Comparison of ENCODE assay signal across 13 cellular contexts in genomic region chr1:42914092-42914625, GRCh38.
"Had no signal": no experiment of that assay in that cellular context is flagged by ENCODE, and none has a peak within 500 bp of the region (broad histone marks: within the 10 kb centered on the region; RNA-seq: fewer than 3 reads in every experiment).

No MANE protein-coding gene starts in this region.

- H3K27ac Mint-ChIP-seq: nephron; progenitor cell of endocrine pancreas; stimulated activated memory B cell treated with anti-CD40 and anti-IgM and Interleukin-4, amounts not matched to agents 10 μg/mL and 1 μg/mL and 100 μg/mL, for 72 hours; stimulated activated naive CD8-positive, alpha-beta T cell treated with anti-CD3 and anti-CD28 coated beads, Interleukin-15, Interleukin-2, amounts not matched to agents 100 ng/mL and 50 ng/mL, for 24 hours had no signal

- H3K79me2 ChIP-seq: hepatocyte had no signal

- H3K4me1 ChIP-seq: colonic mucosa, pancreas, tibial artery had no signal

- H3K9me3 Mint-ChIP-seq: stimulated activated naive CD8-positive, alpha-beta T cell treated with anti-CD3 and anti-CD28 coated beads, Interleukin-15, Interleukin-2, amounts not matched to agents 100 ng/mL and 50 ng/mL, for 24 hours had no signal

- H3K27me3 Mint-ChIP-seq: naive B cell; progenitor cell of endocrine pancreas; stimulated activated memory B cell treated with anti-CD40 and anti-IgM and Interleukin-4, amounts not matched to agents 10 μg/mL and 1 μg/mL and 100 μg/mL, for 72 hours; stimulated activated naive CD8-positive, alpha-beta T cell treated with anti-CD3 and anti-CD28 coated beads, Interleukin-15, Interleukin-2, amounts not matched to agents 100 ng/mL and 50 ng/mL, for 24 hours had no signal

- H2AFZ ChIP-seq: hepatocyte had no signal

- H3K4me1 Mint-ChIP-seq: nephron had no signal

- DNase-seq: left ventricle myocardium superior, occipital lobe, spleen had no signal

- H3K4me3 ChIP-seq: colonic mucosa, hepatocyte, lung, pancreas, spleen, tibial artery had no signal

- H3K9me3 ChIP-seq: colonic mucosa, pancreas had no signal

- H3K4me3 Mint-ChIP-seq: nephron; stimulated activated memory B cell treated with anti-CD40 and anti-IgM and Interleukin-4, amounts not matched to agents 10 μg/mL and 1 μg/mL and 100 μg/mL, for 72 hours; stimulated activated naive CD8-positive, alpha-beta T cell treated with anti-CD3 and anti-CD28 coated beads, Interleukin-15, Interleukin-2, amounts not matched to agents 100 ng/mL and 50 ng/mL, for 24 hours had no signal

- H3K36me3 ChIP-seq: colonic mucosa, pancreas, spleen, tibial artery had no signal

- H3K4me2 ChIP-seq: hepatocyte had no signal

- H3K27me3 ChIP-seq: colonic mucosa, hepatocyte, pancreas, spleen, tibial artery had no signal

- H3K27ac ChIP-seq: colonic mucosa, hepatocyte, pancreas, spleen, tibial artery had no signal
